Comparison of ENCODE assay signal across 9 cellular contexts in the genomic region with DNA sequence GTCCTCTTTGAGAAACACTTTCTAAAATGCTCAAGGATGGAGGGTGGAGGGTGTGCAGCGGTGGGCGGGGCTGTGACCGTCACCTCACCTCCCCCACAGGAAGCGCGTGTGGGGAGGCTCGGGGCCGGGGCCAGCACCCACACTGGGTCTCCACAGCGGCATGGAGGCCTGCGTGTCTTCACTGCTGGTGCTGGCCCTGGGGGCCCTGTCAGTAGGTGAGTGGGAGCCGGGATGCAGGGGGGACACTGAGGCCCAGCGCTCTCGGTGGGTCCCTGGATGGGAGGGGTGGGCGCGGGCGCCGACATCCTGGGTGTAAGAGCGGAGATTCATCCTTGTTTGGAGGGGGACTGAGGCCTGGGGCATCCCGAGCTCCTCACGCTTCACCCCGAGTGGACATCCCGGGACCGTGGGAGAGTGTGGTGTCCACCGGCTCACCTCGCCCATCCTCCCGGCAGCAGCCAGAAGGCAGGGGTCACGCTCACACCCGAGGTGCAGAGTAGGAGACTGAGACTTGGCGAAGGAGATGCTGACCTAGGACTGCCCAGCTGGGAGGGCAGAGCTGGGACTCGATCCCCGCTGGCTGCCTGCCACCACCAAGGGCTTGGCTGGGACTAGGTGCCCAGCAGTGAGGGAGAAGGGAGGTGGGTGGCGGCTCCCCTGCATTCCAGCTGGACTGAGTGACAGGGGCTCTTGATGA. TPM values are rescaled to one million over a fixed set of nuclear protein-coding genes. Genes with fewer than 3 reads are reported as not detected.
A peak's percentile ranks its signal among the peaks of the same experiment; 100 is the strongest.
DNase-seq lines count a peak whose midpoint lies in the region; TF ChIP-seq lines count a peak whose summit lies in the region.
"Had no signal": no experiment of that assay in that cellular context is flagged by ENCODE, and none has a peak within 500 bp of the region (broad histone marks: within the 10 kb centered on the region; RNA-seq: fewer than 3 reads in every experiment).

A gene (plus strand): TSS at position 142 of the 697 bp plus-strand sequence. CDS start 19 bp downstream, at position 161.

- peak within 1 kb of the TSS; percentile 87 for H3K27ac ChIP-seq in CD8-positive, alpha-beta memory T cell (ENCODE audit: low read depth, low read length)
- H3K27ac ChIP-seq in colonic mucosa (no peak within 1 kb of the TSS), breast epithelium (no peak within 1 kb of the TSS)

- H3K4me1 Mint-ChIP-seq in CD8-positive, alpha-beta memory T cell, result peaks cover 19 to 36% (median 20%) of the 10 kb centered on the region in 3 donors

- TF ChIP-seq CTCF in colonic mucosa (IDR thresholded peaks at IDR 0.05), result no peak
- TF ChIP-seq CTCF in breast epithelium (IDR thresholded peaks at IDR 0.05), result no peak

- H3K4me3 Mint-ChIP-seq in CD8-positive, alpha-beta memory T cell, result peak within 1 kb of the TSS; percentile 92 to 99 (median 94)

- H3K4me3 ChIP-seq in CD8-positive, alpha-beta memory T cell (ENCODE audit: low read length), result peak within 1 kb of the TSS; percentile 89
- no peak within 1 kb of the TSS for H3K4me3 ChIP-seq in colonic mucosa
- peak within 1 kb of the TSS in 1 of 3 donors; percentile 28 for H3K4me3 ChIP-seq in breast epithelium

- H3K4me1 ChIP-seq in CD8-positive, alpha-beta memory T cell (ENCODE audit: insufficient read depth, low read length), result peaks cover 17% of the 10 kb centered on the region
- H3K4me1 ChIP-seq in colonic mucosa (no peaks in the 10 kb centered on the region), breast epithelium (no peaks in the 10 kb centered on the region)
- H3K4me1 ChIP-seq: Caco-2 had no signal

- peak within 1 kb of the TSS in 1 of 2 donors; percentile 37 for H3K9ac ChIP-seq in colonic mucosa (ENCODE audit: low read depth in 2 of 2, low read length in 2 of 2)

- H3K36me3 Mint-ChIP-seq in CD8-positive, alpha-beta memory T cell, result peaks cover 3 to 39% (median 5%) of the 10 kb centered on the region in 3 donors

- H3K9me3 ChIP-seq in CD8-positive, alpha-beta memory T cell (ENCODE audit: low read length), result no peaks in the 10 kb centered on the region
- no peaks in the 10 kb centered on the region for H3K9me3 ChIP-seq in colonic mucosa
- no peaks in the 10 kb centered on the region for H3K9me3 ChIP-seq in breast epithelium
- H3K9me3 ChIP-seq: Caco-2 had no signal

- H3K27ac Mint-ChIP-seq in CD8-positive, alpha-beta memory T cell, result peak within 1 kb of the TSS; percentile 90 to 99 (median 96)

- intact Hi-C loops in colonic mucosa (cut with DNase I) (no loop called here), breast epithelium (cut with DNase I; ENCODE audit: low total_unique reads) (no loop called here)

- peak; percentile 78 to 91 (median 83) for DNase-seq in CD8-positive, alpha-beta memory T cell
- peak; percentile 75 for DNase-seq in activated CD4-positive, alpha-beta T cell treated with anti-CD3 and anti-CD28 coated beads, Interleukin-2, amount 50 U/mL, for 1 hour
- peak; percentile 71 for DNase-seq in effector CD4-positive, alpha-beta T cell
- DNase-seq in stimulated activated CD4-positive, alpha-beta T cell treated with anti-CD3 and anti-CD28 coated beads, Interleukin-2, amount 100 ng/mL, for 48 hours, result peak; percentile 45 to 60
- DNase-seq in NCI-H2081 treated with DMSO at 0.1 percent for 48 hours (lab: John Stamatoyannopoulos, UW), result no peak
- DNase-seq in NCI-H2029 treated with DMSO at 0.1 percent for 48 hours (lab: John Stamatoyannopoulos, UW), result no peak
- no peak for DNase-seq in colonic mucosa
- DNase-seq in breast epithelium (ENCODE audit: low spot score in 2 of 2), result no peak
- DNase-seq: Caco-2 had no signal

- CTCF ChIA-PET in CD8-positive, alpha-beta memory T cell (lab: Charles Lee), result interaction anchor here (1.1 to 3.8 kb wide), 4 partner anchors 12 to 40 kb away, joined by 3 to 22 read pairs (median 8); a partner anchor contains a TSS

- POLR2A ChIA-PET in CD8-positive, alpha-beta memory T cell (lab: Charles Lee), result interaction anchor here (0.6 to 1.5 kb wide), 6 partner anchors 12 to 567 kb away, joined by 3 to 10 read pairs (median 3); a partner anchor contains a TSS

- H3K27me3 Mint-ChIP-seq in CD8-positive, alpha-beta memory T cell, result peaks cover 0 to 6% of the 10 kb centered on the region in 2 donors

- no peaks in the 10 kb centered on the region for H3K9me3 Mint-ChIP-seq in CD8-positive, alpha-beta memory T cell

- peaks cover 9% of the 10 kb centered on the region for H3K36me3 ChIP-seq in CD8-positive, alpha-beta memory T cell (ENCODE audit: insufficient read depth, low read length)
- H3K36me3 ChIP-seq in colonic mucosa, result peaks cover 5% of the 10 kb centered on the region
- no peaks in the 10 kb centered on the region for H3K36me3 ChIP-seq in breast epithelium

- TF ChIP-seq POLR2A in breast epithelium (IDR thresholded peaks at IDR 0.05), result no peak

- H3K27me3 ChIP-seq in CD8-positive, alpha-beta memory T cell (ENCODE audit: insufficient read depth, low read length, poor library complexity, severe bottlenecking), result no peaks in the 10 kb centered on the region
- no peaks in the 10 kb centered on the region for H3K27me3 ChIP-seq in colonic mucosa
- peaks cover 3 to 4% of the 10 kb centered on the region in 2 donors for H3K27me3 ChIP-seq in breast epithelium

RNA-seq across cellular contexts. Expression of the gene that starts here (rescaled TPM):
- total RNA-seq in CD8-positive, alpha-beta memory T cell, result 10 to 100 TPM; 48.8 to 50.5 TPM
- polyA plus RNA-seq in CD8-positive, alpha-beta memory T cell, result 327 TPM
- 1 to 10 TPM in 1 of 2 donors, under 1 TPM in 1; 0.61 to 1.0 TPM for total RNA-seq in colonic mucosa
- total RNA-seq in breast epithelium, result 1 to 10 TPM in 1 of 3 donors, under 1 TPM in 1, not detected in 1; 0.33 to 1.1 TPM
- total RNA-seq: Caco-2 had no signal

Comparison
In these comparisons a context has a peak if more than half of its experiments do, and no peak if none do; other contexts are left out.
1. RNA of the gene that starts here (total RNA-seq): 48.8 to 50.5 TPM in CD8-positive, alpha-beta memory T cell; 0.61 to 1.0 TPM in colonic mucosa and 0.33 to 1.1 TPM in breast epithelium; every median in the first group is over 10 times any median in the second.
2. DNase-seq: peak in CD8-positive, alpha-beta memory T cell (5 of 5), activated CD4-positive, alpha-beta T cell treated with anti-CD3 and anti-CD28 coated beads, Interleukin-2, amount 50 U/mL, for 1 hour (single experiment), effector CD4-positive, alpha-beta T cell (single experiment) and stimulated activated CD4-positive, alpha-beta T cell treated with anti-CD3 and anti-CD28 coated beads, Interleukin-2, amount 100 ng/mL, for 48 hours (2 of 2); none in NCI-H2081 treated with DMSO at 0.1 percent for 48 hours (single experiment), NCI-H2029 treated with DMSO at 0.1 percent for 48 hours (single experiment), colonic mucosa (single experiment) and breast epithelium (0 of 2).